In the genomic region with DNA sequence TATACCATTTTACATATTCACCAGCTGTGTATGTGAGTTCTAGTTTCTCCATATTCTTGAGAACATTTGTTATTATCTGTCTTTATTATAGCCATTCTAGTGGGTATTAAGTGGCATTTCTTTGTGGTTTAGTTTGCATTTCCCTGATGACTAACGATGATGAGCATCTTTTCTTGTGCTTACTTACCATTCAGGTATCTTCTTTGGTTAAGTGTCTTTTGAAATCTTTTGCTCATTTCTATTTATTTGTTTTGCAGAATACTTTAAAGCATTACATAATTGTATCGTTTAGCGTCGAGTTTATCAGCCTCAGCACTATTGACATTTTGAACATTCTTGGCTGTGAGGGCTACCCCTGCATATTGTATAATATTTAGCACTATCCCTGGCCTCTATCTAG, we compare ENCODE assay signal across 21 cellular contexts.
"Had no signal": no experiment of that assay in that cellular context is flagged by ENCODE, and none has a peak within 500 bp of the region (broad histone marks: within the 10 kb centered on the region; RNA-seq: fewer than 3 reads in every experiment).

No MANE protein-coding gene starts in this region.

- FAIRE-seq: endometrium, frontal cortex, TTC549 had no signal

- H3K9me3 Mint-ChIP-seq: activated CD4-positive, alpha-beta T cell treated with anti-CD3 and anti-CD28 coated beads, Interleukin-2, amount 10 ng/mL, durations not matched to agents 7 days and 5 days; activated naive CD4-positive, alpha-beta T cell treated with anti-CD3 and anti-CD28 coated beads for 36 hours; stimulated activated naive CD8-positive, alpha-beta T cell treated with anti-CD3 and anti-CD28 coated beads, Interleukin-15, Interleukin-2, amounts not matched to agents 100 ng/mL and 50 ng/mL, for 24 hours had no signal

- H3K27me3 Mint-ChIP-seq: activated CD4-positive, alpha-beta T cell treated with anti-CD3 and anti-CD28 coated beads, Interleukin-2, amount 10 ng/mL, durations not matched to agents 7 days and 5 days; stimulated activated naive CD8-positive, alpha-beta T cell treated with anti-CD3 and anti-CD28 coated beads, Interleukin-15, Interleukin-2, amounts not matched to agents 100 ng/mL and 50 ng/mL, for 24 hours had no signal

- H3K4me1 Mint-ChIP-seq: activated CD4-positive, alpha-beta T cell treated with anti-CD3 and anti-CD28 coated beads, Interleukin-2, amount 10 ng/mL, durations not matched to agents 7 days and 5 days; nephron had no signal

- H3K27ac ChIP-seq: brain microvascular endothelial cell, esophagus squamous epithelium, heart right ventricle, psoas muscle, sigmoid colon, testis had no signal

- H3K9me3 ChIP-seq: esophagus squamous epithelium, psoas muscle, sigmoid colon, testis had no signal

- H3K4me3 Mint-ChIP-seq: activated CD4-positive, alpha-beta T cell treated with anti-CD3 and anti-CD28 coated beads, Interleukin-2, amount 10 ng/mL, durations not matched to agents 7 days and 5 days; activated naive CD4-positive, alpha-beta T cell treated with anti-CD3 and anti-CD28 coated beads for 36 hours; nephron; stimulated activated naive CD8-positive, alpha-beta T cell treated with anti-CD3 and anti-CD28 coated beads, Interleukin-15, Interleukin-2, amounts not matched to agents 100 ng/mL and 50 ng/mL, for 24 hours had no signal

- H3K36me3 ChIP-seq: brain microvascular endothelial cell, esophagus squamous epithelium, heart right ventricle, sigmoid colon had no signal

- H3K27me3 ChIP-seq: brain microvascular endothelial cell, esophagus squamous epithelium, sigmoid colon, testis had no signal

- DNase-seq: activated CD4-positive, alpha-beta T cell treated with anti-CD3 and anti-CD28 coated beads, Interleukin-2, amount 10 ng/mL, durations not matched to agents 7 days and 5 days; activated CD4-positive, CD25-positive, alpha-beta regulatory T cell; activated CD8-positive, alpha-beta memory T cell treated with anti-CD3 and anti-CD28 coated beads for 24 hours; activated naive CD4-positive, alpha-beta T cell treated with anti-CD3 and anti-CD28 coated beads for 36 hours; brain microvascular endothelial cell; esophagus squamous epithelium; heart right ventricle; islet precursor cell; occipital lobe; psoas muscle; sigmoid colon; stimulated activated CD4-positive, alpha-beta T cell treated with anti-CD3 and anti-CD28 coated beads, Interleukin-4, amount 100 ng/mL, for 1 hour; stimulated activated CD8-positive, alpha-beta memory T cell treated with anti-CD3 and anti-CD28 coated beads, Interleukin-4, amount 100 ng/mL, for 48 hours; T-helper 2 cell; testis had no signal

- ATAC-seq: heart right ventricle, left lobe of liver, psoas muscle had no signal

- H3K27ac Mint-ChIP-seq: activated CD4-positive, alpha-beta T cell treated with anti-CD3 and anti-CD28 coated beads, Interleukin-2, amount 10 ng/mL, durations not matched to agents 7 days and 5 days; activated naive CD4-positive, alpha-beta T cell treated with anti-CD3 and anti-CD28 coated beads for 36 hours; nephron; stimulated activated naive CD8-positive, alpha-beta T cell treated with anti-CD3 and anti-CD28 coated beads, Interleukin-15, Interleukin-2, amounts not matched to agents 100 ng/mL and 50 ng/mL, for 24 hours had no signal

- H3K4me3 ChIP-seq: esophagus squamous epithelium, heart right ventricle, psoas muscle, sigmoid colon, testis had no signal

- H3K4me1 ChIP-seq: esophagus squamous epithelium, heart right ventricle, psoas muscle, sigmoid colon, testis had no signal
